In genomic region chr22:19536564-19536963, GRCh38 we compare ENCODE assay signal across 40 cellular contexts. TPM values are rescaled to one million over a fixed set of nuclear protein-coding genes. Genes with fewer than 3 reads are reported as not detected.
"Had no signal": no experiment of that assay in that cellular context is flagged by ENCODE, and none has a peak within 500 bp of the region (broad histone marks: within the 10 kb centered on the region; RNA-seq: fewer than 3 reads in every experiment).

No MANE protein-coding gene starts in this region.

- H3K9me3 ChIP-seq: adrenal gland, body of pancreas, breast epithelium had no signal

- H3K4me1 ChIP-seq: adrenal gland, body of pancreas, breast epithelium had no signal

- DNase-seq: activated CD4-positive, alpha-beta memory T cell treated with anti-CD3 and anti-CD28 coated beads, Interleukin-2, amount 10 ng/mL, durations not matched to agents 7 days and 5 days; activated CD4-positive, alpha-beta T cell treated with anti-CD3 and anti-CD28 coated beads for 1 hour; activated CD4-positive, alpha-beta T cell treated with anti-CD3 and anti-CD28 coated beads for 36 hours; activated CD4-positive, alpha-beta T cell treated with anti-CD3 and anti-CD28 coated beads for 48 hours; activated CD4-positive, alpha-beta T cell treated with anti-CD3 and anti-CD28 coated beads, Interleukin-2, amount 10 ng/mL, durations not matched to agents 7 days and 5 days; activated CD4-positive, alpha-beta T cell treated with anti-CD3 and anti-CD28 coated beads, Interleukin-2, amount 50 U/mL, for 48 hours; activated CD4-positive, CD25-positive, alpha-beta regulatory T cell; activated CD8-positive, alpha-beta memory T cell treated with anti-CD3 and anti-CD28 coated beads for 24 hours; activated CD8-positive, alpha-beta memory T cell treated with anti-CD3 and anti-CD28 coated beads, Interleukin-2, amount 10 ng/mL, durations not matched to agents 7 days and 5 days; activated CD8-positive, alpha-beta memory T cell treated with anti-CD3 and anti-CD28 coated beads, Interleukin-2, amount 50 U/mL, for 48 hours; activated CD8-positive, alpha-beta T cell treated with anti-CD3 and anti-CD28 coated beads, Interleukin-2, amount 10 ng/mL, durations not matched to agents 7 days and 5 days; activated effector memory CD4-positive, alpha-beta T cell treated with Interleukin-2 at 50 U/mL for 16 hours; activated gamma-delta T cell treated with Interleukin-2 at 50 U/mL for 16 hours; activated naive CD4-positive, alpha-beta T cell; activated naive CD4-positive, alpha-beta T cell treated with anti-CD3 and anti-CD28 coated beads for 36 hours; activated naive CD4-positive, alpha-beta T cell treated with anti-CD3 and anti-CD28 coated beads, Interleukin-2, amount 50 U/mL, for 16 hours; activated naive CD8-positive, alpha-beta T cell treated with anti-CD3 and anti-CD28 coated beads for 36 hours; activated T-cell treated with anti-CD3 and anti-CD28 coated beads, Interleukin-2, amount 50 U/mL, for 24 hours; activated T-cell treated with anti-CD3 and anti-CD28 coated beads, Interleukin-2, amount 50 U/mL, for 48 hours; adrenal gland; amniotic stem cell; aorta; body of pancreas; brain microvascular endothelial cell; caudate nucleus; cerebellar nuclear complex; T-helper 1 cell; T-helper 2 cell; T-helper 9 cell; WERI-Rb-1 had no signal

- H3K36me3 Mint-ChIP-seq: activated CD8-positive, alpha-beta memory T cell treated with anti-CD3 and anti-CD28 coated beads, Interleukin-2, amount 10 ng/mL, durations not matched to agents 7 days and 5 days; activated naive CD4-positive, alpha-beta T cell treated with anti-CD3 and anti-CD28 coated beads, Interleukin-2, amount 50 U/mL, for 72 hours; WTC11 had no signal

- H3K9me3 Mint-ChIP-seq: activated CD4-positive, alpha-beta memory T cell treated with anti-CD3 and anti-CD28 coated beads, Interleukin-2, amount 10 ng/mL, durations not matched to agents 7 days and 5 days; activated CD4-positive, alpha-beta T cell treated with anti-CD3 and anti-CD28 coated beads, Interleukin-2, amount 10 ng/mL, durations not matched to agents 7 days and 5 days; activated naive CD4-positive, alpha-beta T cell treated with anti-CD3 and anti-CD28 coated beads for 36 hours; activated naive CD4-positive, alpha-beta T cell treated with anti-CD3 and anti-CD28 coated beads, Interleukin-2, amount 50 U/mL, for 72 hours; activated naive CD8-positive, alpha-beta T cell treated with anti-CD3 and anti-CD28 coated beads for 36 hours; activated T-cell treated with anti-CD3 and anti-CD28 coated beads, Interleukin-2, amount 50 U/mL, for 24 hours; activated T-helper 2 cell treated with anti-CD3 and anti-CD28 coated beads, Interferon-gamma antibody, Interleukin-2, Interleukin-4, amounts not matched to agents 10 μg/mL and 5 μg/mL and 100 μg/mL, durations not matched to agents 14 hours and 24 hours and 36 hours; central memory CD8-positive, alpha-beta T cell; T-helper 1 cell treated with Interleukin-12 subunit alpha and Interleukin-12 subunit beta and Interleukin-4 antibody, amounts not matched to agents 30 μg/mL and 1 μg/mL, for 36 hours; T-helper 2 cell treated with Interferon-gamma antibody and Interleukin-4, amounts not matched to agents 5 μg/mL and 100 μg/mL, for 36 hours; WTC11 had no signal

- H3K27ac ChIP-seq: adrenal gland, body of pancreas, brain microvascular endothelial cell, breast epithelium, WERI-Rb-1 had no signal

- H3K4me3 Mint-ChIP-seq: activated CD4-positive, alpha-beta memory T cell treated with anti-CD3 and anti-CD28 coated beads, Interleukin-2, amount 10 ng/mL, durations not matched to agents 7 days and 5 days; activated CD4-positive, alpha-beta T cell treated with anti-CD3 and anti-CD28 coated beads for 36 hours; activated CD4-positive, alpha-beta T cell treated with anti-CD3 and anti-CD28 coated beads, Interleukin-2, amount 10 ng/mL, durations not matched to agents 7 days and 5 days; activated CD8-positive, alpha-beta memory T cell treated with anti-CD3 and anti-CD28 coated beads, Interleukin-2, amount 10 ng/mL, durations not matched to agents 7 days and 5 days; activated CD8-positive, alpha-beta T cell treated with anti-CD3 and anti-CD28 coated beads, Interleukin-2, amount 10 ng/mL, durations not matched to agents 7 days and 5 days; activated naive CD4-positive, alpha-beta T cell treated with anti-CD3 and anti-CD28 coated beads for 36 hours; activated naive CD8-positive, alpha-beta T cell treated with anti-CD3 and anti-CD28 coated beads for 36 hours; activated T-cell treated with anti-CD3 and anti-CD28 coated beads, Interleukin-2, amount 50 U/mL, for 24 hours; central memory CD8-positive, alpha-beta T cell; T-helper 1 cell treated with Interleukin-12 subunit alpha and Interleukin-12 subunit beta and Interleukin-4 antibody, amounts not matched to agents 30 μg/mL and 1 μg/mL, for 36 hours; T-helper 2 cell treated with Interferon-gamma antibody and Interleukin-4, amounts not matched to agents 5 μg/mL and 100 μg/mL, for 36 hours; WTC11 had no signal

- H3K4me1 Mint-ChIP-seq: activated CD4-positive, alpha-beta memory T cell treated with anti-CD3 and anti-CD28 coated beads, Interleukin-2, amount 10 ng/mL, durations not matched to agents 7 days and 5 days; activated CD4-positive, alpha-beta T cell treated with anti-CD3 and anti-CD28 coated beads for 36 hours; activated CD4-positive, alpha-beta T cell treated with anti-CD3 and anti-CD28 coated beads, Interleukin-2, amount 10 ng/mL, durations not matched to agents 7 days and 5 days; activated CD8-positive, alpha-beta memory T cell treated with anti-CD3 and anti-CD28 coated beads, Interleukin-2, amount 10 ng/mL, durations not matched to agents 7 days and 5 days; activated naive CD8-positive, alpha-beta T cell treated with anti-CD3 and anti-CD28 coated beads for 36 hours; central memory CD8-positive, alpha-beta T cell; WTC11 had no signal

- H3K27ac Mint-ChIP-seq: activated CD4-positive, alpha-beta memory T cell treated with anti-CD3 and anti-CD28 coated beads, Interleukin-2, amount 10 ng/mL, durations not matched to agents 7 days and 5 days; activated CD4-positive, alpha-beta T cell treated with anti-CD3 and anti-CD28 coated beads for 36 hours; activated CD4-positive, alpha-beta T cell treated with anti-CD3 and anti-CD28 coated beads, Interleukin-2, amount 10 ng/mL, durations not matched to agents 7 days and 5 days; activated CD8-positive, alpha-beta memory T cell treated with anti-CD3 and anti-CD28 coated beads, Interleukin-2, amount 10 ng/mL, durations not matched to agents 7 days and 5 days; activated CD8-positive, alpha-beta T cell treated with anti-CD3 and anti-CD28 coated beads, Interleukin-2, amount 10 ng/mL, durations not matched to agents 7 days and 5 days; activated naive CD4-positive, alpha-beta T cell treated with anti-CD3 and anti-CD28 coated beads for 36 hours; activated naive CD4-positive, alpha-beta T cell treated with anti-CD3 and anti-CD28 coated beads, Interleukin-2, amount 50 U/mL, for 72 hours; activated naive CD8-positive, alpha-beta T cell treated with anti-CD3 and anti-CD28 coated beads for 36 hours; activated T-cell treated with anti-CD3 and anti-CD28 coated beads, Interleukin-2, amount 50 U/mL, for 24 hours; activated T-helper 2 cell treated with anti-CD3 and anti-CD28 coated beads, Interferon-gamma antibody, Interleukin-2, Interleukin-4, amounts not matched to agents 10 μg/mL and 5 μg/mL and 100 μg/mL, durations not matched to agents 14 hours and 24 hours and 36 hours; T-helper 1 cell treated with Interleukin-12 subunit alpha and Interleukin-12 subunit beta and Interleukin-4 antibody, amounts not matched to agents 30 μg/mL and 1 μg/mL, for 36 hours; T-helper 2 cell treated with Interferon-gamma antibody and Interleukin-4, amounts not matched to agents 5 μg/mL and 100 μg/mL, for 36 hours; WTC11 had no signal

- H3K4me3 ChIP-seq: adrenal gland, body of pancreas, breast epithelium had no signal

- ATAC-seq: activated CD4-positive, alpha-beta T cell treated with anti-CD3 and anti-CD28 coated beads for 36 hours; activated CD4-positive, CD25-positive, alpha-beta regulatory T cell treated with anti-CD3 and anti-CD28 coated beads, Interleukin-2, amount 50 U/mL, for 24 hours; activated CD8-positive, alpha-beta memory T cell treated with anti-CD3 and anti-CD28 coated beads, Interleukin-2, amount 10 ng/mL, durations not matched to agents 7 days and 5 days; activated CD8-positive, alpha-beta T cell treated with anti-CD3 and anti-CD28 coated beads, Interleukin-2, amount 10 ng/mL, durations not matched to agents 7 days and 5 days; activated naive CD4-positive, alpha-beta T cell treated with anti-CD3 and anti-CD28 coated beads, Interleukin-2, amount 50 U/mL, for 72 hours; body of pancreas; WTC11 had no signal

- FAIRE-seq: astrocyte, TTC549 had no signal

- H3K27me3 ChIP-seq: adrenal gland, body of pancreas, brain microvascular endothelial cell, breast epithelium had no signal

- H3K36me3 ChIP-seq: adrenal gland, brain microvascular endothelial cell, breast epithelium, WERI-Rb-1 had no signal

- H3K27me3 Mint-ChIP-seq: activated CD4-positive, alpha-beta T cell treated with anti-CD3 and anti-CD28 coated beads for 36 hours; activated naive CD8-positive, alpha-beta T cell treated with anti-CD3 and anti-CD28 coated beads for 36 hours; activated T-cell treated with anti-CD3 and anti-CD28 coated beads, Interleukin-2, amount 50 U/mL, for 24 hours had no signal

RNA-seq across cellular contexts. Expression of gene CLDN5, which starts 12.4 kb away (rescaled TPM):
- total RNA-seq: activated CD4-positive, alpha-beta T cell treated with anti-CD3 and anti-CD28 coated beads for 36 hours; activated CD8-positive, alpha-beta memory T cell treated with anti-CD3 and anti-CD28 coated beads, Interleukin-2, amount 10 ng/mL, durations not matched to agents 7 days and 5 days; activated CD8-positive, alpha-beta T cell treated with anti-CD3 and anti-CD28 coated beads, Interleukin-2, amount 10 ng/mL, durations not matched to agents 7 days and 5 days; activated naive CD4-positive, alpha-beta T cell treated with anti-CD3 and anti-CD28 coated beads, Interleukin-2, amount 50 U/mL, for 72 hours; activated naive CD8-positive, alpha-beta T cell treated with anti-CD3 and anti-CD28 coated beads for 36 hours; astrocyte had no signal

RNA-seq across cellular contexts. Expression of gene CDC45, which starts 56.8 kb away (rescaled TPM):
- total RNA-seq: body of pancreas had no signal
